ENCODE assay signal across 11 cellular contexts in genomic region chr2:144504191-144504590, GRCh38. TPM values are rescaled to one million over a fixed set of nuclear protein-coding genes. Genes with fewer than 3 reads are reported as not detected.
DNase-seq lines count a peak whose midpoint lies in the region; ATAC-seq and TF ChIP-seq lines count a peak whose summit lies in the region.
"Had no signal": no experiment of that assay in that cellular context is flagged by ENCODE, and none has a peak within 500 bp of the region (broad histone marks: within the 10 kb centered on the region; RNA-seq: fewer than 3 reads in every experiment).

No MANE protein-coding gene starts in this region.

- no peaks in the 10 kb centered on the region for H3K9me3 Mint-ChIP-seq in neural crest cell
- H3K9me3 Mint-ChIP-seq: activated T-cell treated with anti-CD3 and anti-CD28 coated beads, Interleukin-2, amount 50 U/mL, for 4 hours had no signal

- H3K4me1 ChIP-seq in Peyer's patch (peaks cover 0 to 7% (median 0%) of the 10 kb centered on the region in 4 donors), gastroesophageal sphincter (peaks cover 0 to 30% (median 6%) of the 10 kb centered on the region in 3 donors)

- TF ChIP-seq POLR2A in Peyer's patch (IDR thresholded peaks at IDR 0.05) (no peak), gastroesophageal sphincter (IDR thresholded peaks at IDR 0.05) (no peak)

- DNase-seq in Peyer's patch (no peak), neural crest cell (ENCODE audit: low read depth, low spot score) (no peak), cerebellar nuclear complex (lab: John Stamatoyannopoulos, UW) (no peak), NCI-H345 (lab: John Stamatoyannopoulos, UW) (no peak), DMS153 treated with DMSO at 0.1 percent for 48 hours (lab: John Stamatoyannopoulos, UW; ENCODE audit: unreplicated experiment) (no peak)
- DNase-seq: activated T-cell treated with anti-CD3 and anti-CD28 coated beads, Interleukin-2, amount 50 U/mL, for 4 hours; NCI-H2029; SK-N-SH had no signal

- ATAC-seq in gastroesophageal sphincter (no peak), GM18907 (IDR thresholded peaks at IDR 0.05; ENCODE audit: unreplicated experiment) (no peak)
- ATAC-seq: activated T-cell treated with anti-CD3 and anti-CD28 coated beads, Interleukin-2, amount 50 U/mL, for 4 hours had no signal

- peak overlapping the region; percentile 66 for H3K4me3 Mint-ChIP-seq in neural crest cell
- H3K4me3 Mint-ChIP-seq: activated T-cell treated with anti-CD3 and anti-CD28 coated beads, Interleukin-2, amount 50 U/mL, for 4 hours had no signal

- H3K4me3 ChIP-seq in Peyer's patch (no peak overlapping the region), gastroesophageal sphincter (no peak overlapping the region)

- H3K27ac ChIP-seq in 22Rv1: no peak overlapping the region
- H3K27ac ChIP-seq in Peyer's patch: peak overlapping the region in 3 of 4 donors; percentile 20 to 89 (median 47)
- H3K27ac ChIP-seq in gastroesophageal sphincter: peak overlapping the region in 3 of 4 donors; percentile 46 to 94 (median 69)

- WGBS in gastroesophageal sphincter (ENCODE audit: low coverage in 1 of 2), 2 donors: 17 to 49% methylated on average over 2 to 4 of the region's 4 CpGs

- H3K36me3 ChIP-seq in Peyer's patch: no peaks in the 10 kb centered on the region
- no peaks in the 10 kb centered on the region for H3K36me3 ChIP-seq in gastroesophageal sphincter

- H3K27me3 Mint-ChIP-seq in neural crest cell (ENCODE audit: low read depth): no peaks in the 10 kb centered on the region

- TF ChIP-seq EP300 in gastroesophageal sphincter (IDR thresholded peaks at IDR 0.05): no peak

- no peaks in the 10 kb centered on the region for H3K27me3 ChIP-seq in Peyer's patch
- no peaks in the 10 kb centered on the region for H3K27me3 ChIP-seq in gastroesophageal sphincter

- peak overlapping the region; percentile 63 for H3K27ac Mint-ChIP-seq in neural crest cell (ENCODE audit: unreplicated experiment)

- H3K4me1 Mint-ChIP-seq in neural crest cell: peaks cover 86% of the 10 kb centered on the region

- TF ChIP-seq CTCF in 22Rv1 (IDR thresholded peaks at IDR 0.05) (0 out of 2 replicates have a peak, but pooled peaks have one; percentile 5), Peyer's patch (IDR thresholded peaks at IDR 0.05) (no peak), gastroesophageal sphincter (IDR thresholded peaks at IDR 0.05) (no peak), neural crest cell (conservative IDR thresholded peaks at IDR 0.05) (no peak)

- H3K36me3 Mint-ChIP-seq in neural crest cell (ENCODE audit: low read depth): peaks cover 8% of the 10 kb centered on the region

- H3K9me3 ChIP-seq in Peyer's patch: no peaks in the 10 kb centered on the region
- H3K9me3 ChIP-seq in gastroesophageal sphincter: no peaks in the 10 kb centered on the region
- H3K9me3 ChIP-seq: SK-N-SH had no signal

RNA-seq across cellular contexts. Expression of gene ZEB2, which starts 15.7 kb away (rescaled TPM):
- total RNA-seq in Peyer's patch (100 to 1,000 TPM in 1 of 4 donors, 10 to 100 TPM in 3; 12.4 to 149 (median 29.9) TPM), gastroesophageal sphincter (10 to 100 TPM; 42.3 to 95.7 (median 53.8) TPM), neural crest cell (192 and 200 TPM in 2 replicates)
